In the genomic region with DNA sequence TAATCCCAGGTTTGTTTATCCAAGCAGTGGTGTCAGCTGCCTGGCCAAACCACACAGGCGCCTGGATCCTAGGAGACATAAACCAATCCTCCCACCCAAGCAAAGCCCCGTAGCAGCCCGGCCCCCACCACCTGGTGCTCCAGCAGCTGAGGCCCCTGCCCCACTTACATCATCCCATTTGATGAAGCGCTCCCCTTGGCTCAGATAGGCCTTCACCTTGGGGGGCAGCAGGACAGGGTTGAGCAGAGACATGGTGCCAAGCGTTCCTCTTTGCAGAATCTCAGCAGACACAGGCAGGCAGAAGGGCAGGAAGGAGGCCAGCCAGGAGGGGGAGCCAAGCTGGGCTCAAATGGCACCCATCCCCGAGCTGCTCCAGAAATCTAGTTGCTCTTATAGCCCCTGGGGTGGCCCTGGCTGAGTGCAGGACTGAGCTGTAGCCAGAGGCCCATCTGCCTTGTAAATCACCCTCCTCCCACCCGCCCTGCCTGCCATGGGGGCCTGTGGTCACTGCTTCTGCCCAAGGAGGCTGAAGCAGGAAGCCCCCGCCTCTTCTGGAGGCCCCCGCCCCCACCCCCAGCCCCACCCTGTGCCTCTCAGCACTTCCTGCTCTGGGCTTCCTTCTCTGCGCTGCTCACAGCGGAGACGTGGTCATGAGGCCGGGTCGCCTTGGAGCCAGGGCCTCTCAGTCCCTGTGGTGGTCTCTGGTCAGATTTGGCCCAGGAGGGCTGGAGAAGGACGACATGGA, we compare ENCODE assay signal across 1 cellular context.
TF ChIP-seq lines count a peak whose summit lies in the region.

A gene with protein sequence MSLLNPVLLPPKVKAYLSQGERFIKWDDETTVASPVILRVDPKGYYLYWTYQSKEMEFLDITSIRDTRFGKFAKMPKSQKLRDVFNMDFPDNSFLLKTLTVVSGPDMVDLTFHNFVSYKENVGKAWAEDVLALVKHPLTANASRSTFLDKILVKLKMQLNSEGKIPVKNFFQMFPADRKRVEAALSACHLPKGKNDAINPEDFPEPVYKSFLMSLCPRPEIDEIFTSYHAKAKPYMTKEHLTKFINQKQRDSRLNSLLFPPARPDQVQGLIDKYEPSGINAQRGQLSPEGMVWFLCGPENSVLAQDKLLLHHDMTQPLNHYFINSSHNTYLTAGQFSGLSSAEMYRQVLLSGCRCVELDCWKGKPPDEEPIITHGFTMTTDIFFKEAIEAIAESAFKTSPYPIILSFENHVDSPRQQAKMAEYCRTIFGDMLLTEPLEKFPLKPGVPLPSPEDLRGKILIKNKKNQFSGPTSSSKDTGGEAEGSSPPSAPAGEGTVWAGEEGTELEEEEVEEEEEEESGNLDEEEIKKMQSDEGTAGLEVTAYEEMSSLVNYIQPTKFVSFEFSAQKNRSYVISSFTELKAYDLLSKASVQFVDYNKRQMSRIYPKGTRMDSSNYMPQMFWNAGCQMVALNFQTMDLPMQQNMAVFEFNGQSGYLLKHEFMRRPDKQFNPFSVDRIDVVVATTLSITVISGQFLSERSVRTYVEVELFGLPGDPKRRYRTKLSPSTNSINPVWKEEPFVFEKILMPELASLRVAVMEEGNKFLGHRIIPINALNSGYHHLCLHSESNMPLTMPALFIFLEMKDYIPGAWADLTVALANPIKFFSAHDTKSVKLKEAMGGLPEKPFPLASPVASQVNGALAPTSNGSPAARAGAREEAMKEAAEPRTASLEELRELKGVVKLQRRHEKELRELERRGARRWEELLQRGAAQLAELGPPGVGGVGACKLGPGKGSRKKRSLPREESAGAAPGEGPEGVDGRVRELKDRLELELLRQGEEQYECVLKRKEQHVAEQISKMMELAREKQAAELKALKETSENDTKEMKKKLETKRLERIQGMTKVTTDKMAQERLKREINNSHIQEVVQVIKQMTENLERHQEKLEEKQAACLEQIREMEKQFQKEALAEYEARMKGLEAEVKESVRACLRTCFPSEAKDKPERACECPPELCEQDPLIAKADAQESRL (minus strand): TSS at position 515 of the 745 bp plus-strand sequence. CDS start 263 bp downstream, at position 252.

TF ChIP-seq in K562, 482 proteins besides CTCF, POLR2A, EP300 and RAD21 (continued from another document and continues in another):
- TF ChIP-seq, protein P1, sequence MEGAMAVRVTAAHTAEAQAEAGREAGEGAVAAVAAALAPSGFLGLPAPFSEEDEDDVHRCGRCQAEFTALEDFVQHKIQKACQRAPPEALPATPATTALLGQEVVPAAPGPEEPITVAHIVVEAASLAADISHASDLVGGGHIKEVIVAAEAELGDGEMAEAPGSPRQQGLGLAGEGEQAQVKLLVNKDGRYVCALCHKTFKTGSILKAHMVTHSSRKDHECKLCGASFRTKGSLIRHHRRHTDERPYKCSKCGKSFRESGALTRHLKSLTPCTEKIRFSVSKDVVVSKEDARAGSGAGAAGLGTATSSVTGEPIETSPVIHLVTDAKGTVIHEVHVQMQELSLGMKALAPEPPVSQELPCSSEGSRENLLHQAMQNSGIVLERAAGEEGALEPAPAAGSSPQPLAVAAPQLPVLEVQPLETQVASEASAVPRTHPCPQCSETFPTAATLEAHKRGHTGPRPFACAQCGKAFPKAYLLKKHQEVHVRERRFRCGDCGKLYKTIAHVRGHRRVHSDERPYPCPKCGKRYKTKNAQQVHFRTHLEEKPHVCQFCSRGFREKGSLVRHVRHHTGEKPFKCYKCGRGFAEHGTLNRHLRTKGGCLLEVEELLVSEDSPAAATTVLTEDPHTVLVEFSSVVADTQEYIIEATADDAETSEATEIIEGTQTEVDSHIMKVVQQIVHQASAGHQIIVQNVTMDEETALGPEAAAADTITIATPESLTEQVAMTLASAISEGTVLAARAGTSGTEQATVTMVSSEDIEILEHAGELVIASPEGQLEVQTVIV (CRISPR knock-in tag; IDR thresholded peaks at IDR 0.05; ENCODE audit: borderline replicate concordance), result no peak
- TF ChIP-seq U2AF1 (optimal IDR thresholded peaks at IDR 0.05; ENCODE audit: low read depth, low read length) (no peak), KDM2B (CRISPR knock-in tag; IDR thresholded peaks at IDR 0.05) (no peak), ZNF253 (CRISPR knock-in tag; conservative IDR thresholded peaks at IDR 0.05) (no peak), SLC30A9 (CRISPR knock-in tag; IDR thresholded peaks at IDR 0.05) (no peak), SRSF9 (IDR thresholded peaks at IDR 0.05; ENCODE audit: borderline replicate concordance, low read depth, low read length) (no peak), EWSR1 (IDR thresholded peaks at IDR 0.05; ENCODE audit: borderline replicate concordance, low read depth, partially characterized antibody) (no peak), ZNF589 (CRISPR knock-in tag; IDR thresholded peaks at IDR 0.05; ENCODE audit: low read depth) (0 out of 2 replicates have a peak, but pooled peaks have one; percentile 34), PHF8 (IDR thresholded peaks at IDR 0.05; ENCODE audit: borderline replicate concordance, low read length) (peak; percentile 50; the same call in 1 of the 2 replicates), LCOR (CRISPR knock-in tag; IDR thresholded peaks at IDR 0.05) (no peak), ETV6 (IDR thresholded peaks at IDR 0.05; ENCODE audit: borderline replicate concordance in 1 of 2, low read depth in 2 of 2, low read length in 1 of 2) (no peak), ETV6 (CRISPR knock-in tag; IDR thresholded peaks at IDR 0.05; ENCODE audit: borderline replicate concordance) (no peak)
- TF ChIP-seq, protein P2, sequence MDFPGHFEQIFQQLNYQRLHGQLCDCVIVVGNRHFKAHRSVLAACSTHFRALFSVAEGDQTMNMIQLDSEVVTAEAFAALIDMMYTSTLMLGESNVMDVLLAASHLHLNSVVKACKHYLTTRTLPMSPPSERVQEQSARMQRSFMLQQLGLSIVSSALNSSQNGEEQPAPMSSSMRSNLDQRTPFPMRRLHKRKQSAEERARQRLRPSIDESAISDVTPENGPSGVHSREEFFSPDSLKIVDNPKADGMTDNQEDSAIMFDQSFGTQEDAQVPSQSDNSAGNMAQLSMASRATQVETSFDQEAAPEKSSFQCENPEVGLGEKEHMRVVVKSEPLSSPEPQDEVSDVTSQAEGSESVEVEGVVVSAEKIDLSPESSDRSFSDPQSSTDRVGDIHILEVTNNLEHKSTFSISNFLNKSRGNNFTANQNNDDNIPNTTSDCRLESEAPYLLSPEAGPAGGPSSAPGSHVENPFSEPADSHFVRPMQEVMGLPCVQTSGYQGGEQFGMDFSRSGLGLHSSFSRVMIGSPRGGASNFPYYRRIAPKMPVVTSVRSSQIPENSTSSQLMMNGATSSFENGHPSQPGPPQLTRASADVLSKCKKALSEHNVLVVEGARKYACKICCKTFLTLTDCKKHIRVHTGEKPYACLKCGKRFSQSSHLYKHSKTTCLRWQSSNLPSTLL (IDR thresholded peaks at IDR 0.05), result no peak
- TF ChIP-seq, protein P3, sequence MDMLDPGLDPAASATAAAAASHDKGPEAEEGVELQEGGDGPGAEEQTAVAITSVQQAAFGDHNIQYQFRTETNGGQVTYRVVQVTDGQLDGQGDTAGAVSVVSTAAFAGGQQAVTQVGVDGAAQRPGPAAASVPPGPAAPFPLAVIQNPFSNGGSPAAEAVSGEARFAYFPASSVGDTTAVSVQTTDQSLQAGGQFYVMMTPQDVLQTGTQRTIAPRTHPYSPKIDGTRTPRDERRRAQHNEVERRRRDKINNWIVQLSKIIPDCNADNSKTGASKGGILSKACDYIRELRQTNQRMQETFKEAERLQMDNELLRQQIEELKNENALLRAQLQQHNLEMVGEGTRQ (CRISPR knock-in tag; IDR thresholded peaks at IDR 0.05), result no peak
- TF ChIP-seq, protein P4, sequence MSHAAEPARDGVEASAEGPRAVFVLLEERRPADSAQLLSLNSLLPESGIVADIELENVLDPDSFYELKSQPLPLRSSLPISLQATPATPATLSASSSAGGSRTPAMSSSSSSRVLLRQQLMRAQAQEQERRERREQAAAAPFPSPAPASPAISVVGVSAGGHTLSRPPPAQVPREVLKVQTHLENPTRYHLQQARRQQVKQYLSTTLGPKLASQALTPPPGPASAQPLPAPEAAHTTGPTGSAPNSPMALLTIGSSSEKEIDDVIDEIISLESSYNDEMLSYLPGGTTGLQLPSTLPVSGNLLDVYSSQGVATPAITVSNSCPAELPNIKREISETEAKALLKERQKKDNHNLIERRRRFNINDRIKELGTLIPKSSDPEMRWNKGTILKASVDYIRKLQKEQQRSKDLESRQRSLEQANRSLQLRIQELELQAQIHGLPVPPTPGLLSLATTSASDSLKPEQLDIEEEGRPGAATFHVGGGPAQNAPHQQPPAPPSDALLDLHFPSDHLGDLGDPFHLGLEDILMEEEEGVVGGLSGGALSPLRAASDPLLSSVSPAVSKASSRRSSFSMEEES (CRISPR knock-in tag; IDR thresholded peaks at IDR 0.05), result no peak
- TF ChIP-seq, protein P5, sequence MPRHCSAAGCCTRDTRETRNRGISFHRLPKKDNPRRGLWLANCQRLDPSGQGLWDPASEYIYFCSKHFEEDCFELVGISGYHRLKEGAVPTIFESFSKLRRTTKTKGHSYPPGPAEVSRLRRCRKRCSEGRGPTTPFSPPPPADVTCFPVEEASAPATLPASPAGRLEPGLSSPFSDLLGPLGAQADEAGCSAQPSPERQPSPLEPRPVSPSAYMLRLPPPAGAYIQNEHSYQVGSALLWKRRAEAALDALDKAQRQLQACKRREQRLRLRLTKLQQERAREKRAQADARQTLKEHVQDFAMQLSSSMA (CRISPR knock-in tag; IDR thresholded peaks at IDR 0.05), result no peak
- TF ChIP-seq, protein P6, sequence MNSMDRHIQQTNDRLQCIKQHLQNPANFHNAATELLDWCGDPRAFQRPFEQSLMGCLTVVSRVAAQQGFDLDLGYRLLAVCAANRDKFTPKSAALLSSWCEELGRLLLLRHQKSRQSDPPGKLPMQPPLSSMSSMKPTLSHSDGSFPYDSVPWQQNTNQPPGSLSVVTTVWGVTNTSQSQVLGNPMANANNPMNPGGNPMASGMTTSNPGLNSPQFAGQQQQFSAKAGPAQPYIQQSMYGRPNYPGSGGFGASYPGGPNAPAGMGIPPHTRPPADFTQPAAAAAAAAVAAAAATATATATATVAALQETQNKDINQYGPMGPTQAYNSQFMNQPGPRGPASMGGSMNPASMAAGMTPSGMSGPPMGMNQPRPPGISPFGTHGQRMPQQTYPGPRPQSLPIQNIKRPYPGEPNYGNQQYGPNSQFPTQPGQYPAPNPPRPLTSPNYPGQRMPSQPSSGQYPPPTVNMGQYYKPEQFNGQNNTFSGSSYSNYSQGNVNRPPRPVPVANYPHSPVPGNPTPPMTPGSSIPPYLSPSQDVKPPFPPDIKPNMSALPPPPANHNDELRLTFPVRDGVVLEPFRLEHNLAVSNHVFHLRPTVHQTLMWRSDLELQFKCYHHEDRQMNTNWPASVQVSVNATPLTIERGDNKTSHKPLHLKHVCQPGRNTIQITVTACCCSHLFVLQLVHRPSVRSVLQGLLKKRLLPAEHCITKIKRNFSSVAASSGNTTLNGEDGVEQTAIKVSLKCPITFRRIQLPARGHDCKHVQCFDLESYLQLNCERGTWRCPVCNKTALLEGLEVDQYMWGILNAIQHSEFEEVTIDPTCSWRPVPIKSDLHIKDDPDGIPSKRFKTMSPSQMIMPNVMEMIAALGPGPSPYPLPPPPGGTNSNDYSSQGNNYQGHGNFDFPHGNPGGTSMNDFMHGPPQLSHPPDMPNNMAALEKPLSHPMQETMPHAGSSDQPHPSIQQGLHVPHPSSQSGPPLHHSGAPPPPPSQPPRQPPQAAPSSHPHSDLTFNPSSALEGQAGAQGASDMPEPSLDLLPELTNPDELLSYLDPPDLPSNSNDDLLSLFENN (IDR thresholded peaks at IDR 0.05; ENCODE audit: low read depth in 2 of 2, low read length in 2 of 2), result no peak
- TF ChIP-seq, protein P7, sequence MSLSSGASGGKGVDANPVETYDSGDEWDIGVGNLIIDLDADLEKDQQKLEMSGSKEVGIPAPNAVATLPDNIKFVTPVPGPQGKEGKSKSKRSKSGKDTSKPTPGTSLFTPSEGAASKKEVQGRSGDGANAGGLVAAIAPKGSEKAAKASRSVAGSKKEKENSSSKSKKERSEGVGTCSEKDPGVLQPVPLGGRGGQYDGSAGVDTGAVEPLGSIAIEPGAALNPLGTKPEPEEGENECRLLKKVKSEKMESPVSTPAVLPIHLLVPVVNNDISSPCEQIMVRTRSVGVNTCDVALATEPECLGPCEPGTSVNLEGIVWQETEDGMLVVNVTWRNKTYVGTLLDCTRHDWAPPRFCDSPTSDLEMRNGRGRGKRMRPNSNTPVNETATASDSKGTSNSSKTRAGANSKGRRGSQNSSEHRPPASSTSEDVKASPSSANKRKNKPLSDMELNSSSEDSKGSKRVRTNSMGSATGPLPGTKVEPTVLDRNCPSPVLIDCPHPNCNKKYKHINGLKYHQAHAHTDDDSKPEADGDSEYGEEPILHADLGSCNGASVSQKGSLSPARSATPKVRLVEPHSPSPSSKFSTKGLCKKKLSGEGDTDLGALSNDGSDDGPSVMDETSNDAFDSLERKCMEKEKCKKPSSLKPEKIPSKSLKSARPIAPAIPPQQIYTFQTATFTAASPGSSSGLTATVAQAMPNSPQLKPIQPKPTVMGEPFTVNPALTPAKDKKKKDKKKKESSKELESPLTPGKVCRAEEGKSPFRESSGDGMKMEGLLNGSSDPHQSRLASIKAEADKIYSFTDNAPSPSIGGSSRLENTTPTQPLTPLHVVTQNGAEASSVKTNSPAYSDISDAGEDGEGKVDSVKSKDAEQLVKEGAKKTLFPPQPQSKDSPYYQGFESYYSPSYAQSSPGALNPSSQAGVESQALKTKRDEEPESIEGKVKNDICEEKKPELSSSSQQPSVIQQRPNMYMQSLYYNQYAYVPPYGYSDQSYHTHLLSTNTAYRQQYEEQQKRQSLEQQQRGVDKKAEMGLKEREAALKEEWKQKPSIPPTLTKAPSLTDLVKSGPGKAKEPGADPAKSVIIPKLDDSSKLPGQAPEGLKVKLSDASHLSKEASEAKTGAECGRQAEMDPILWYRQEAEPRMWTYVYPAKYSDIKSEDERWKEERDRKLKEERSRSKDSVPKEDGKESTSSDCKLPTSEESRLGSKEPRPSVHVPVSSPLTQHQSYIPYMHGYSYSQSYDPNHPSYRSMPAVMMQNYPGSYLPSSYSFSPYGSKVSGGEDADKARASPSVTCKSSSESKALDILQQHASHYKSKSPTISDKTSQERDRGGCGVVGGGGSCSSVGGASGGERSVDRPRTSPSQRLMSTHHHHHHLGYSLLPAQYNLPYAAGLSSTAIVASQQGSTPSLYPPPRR (CRISPR knock-in tag; IDR thresholded peaks at IDR 0.05; ENCODE audit: borderline replicate concordance), result no peak
- TF ChIP-seq, protein P8, sequence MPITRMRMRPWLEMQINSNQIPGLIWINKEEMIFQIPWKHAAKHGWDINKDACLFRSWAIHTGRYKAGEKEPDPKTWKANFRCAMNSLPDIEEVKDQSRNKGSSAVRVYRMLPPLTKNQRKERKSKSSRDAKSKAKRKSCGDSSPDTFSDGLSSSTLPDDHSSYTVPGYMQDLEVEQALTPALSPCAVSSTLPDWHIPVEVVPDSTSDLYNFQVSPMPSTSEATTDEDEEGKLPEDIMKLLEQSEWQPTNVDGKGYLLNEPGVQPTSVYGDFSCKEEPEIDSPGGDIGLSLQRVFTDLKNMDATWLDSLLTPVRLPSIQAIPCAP (CRISPR knock-in tag; IDR thresholded peaks at IDR 0.05; ENCODE audit: borderline replicate concordance), result no peak
- TF ChIP-seq, protein P9, sequence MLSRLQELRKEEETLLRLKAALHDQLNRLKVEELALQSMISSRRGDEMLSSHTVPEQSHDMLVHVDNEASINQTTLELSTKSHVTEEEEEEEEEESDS (CRISPR knock-in tag; IDR thresholded peaks at IDR 0.05), result no peak
- TF ChIP-seq, protein P10, sequence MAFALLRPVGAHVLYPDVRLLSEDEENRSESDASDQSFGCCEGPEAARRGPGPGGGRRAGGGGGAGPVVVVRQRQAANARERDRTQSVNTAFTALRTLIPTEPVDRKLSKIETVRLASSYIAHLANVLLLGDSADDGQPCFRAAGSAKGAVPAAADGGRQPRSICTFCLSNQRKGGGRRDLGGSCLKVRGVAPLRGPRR (CRISPR knock-in tag; IDR thresholded peaks at IDR 0.05), result no peak
